29 cellular contexts compared by ENCODE assay signal in genomic region chr16:24908716-24909115, GRCh38.
"Had no signal": no experiment of that assay in that cellular context is flagged by ENCODE, and none has a peak within 500 bp of the region (broad histone marks: within the 10 kb centered on the region; RNA-seq: fewer than 3 reads in every experiment).

No MANE protein-coding gene starts in this region.

- ATAC-seq: naive thymus-derived CD4-positive, alpha-beta T cell; natural killer cell; right lobe of liver; stimulated activated effector memory CD8-positive, alpha-beta T cell treated with anti-CD3 and anti-CD28 coated beads, Interleukin-12 subunit alpha, Interleukin-12 subunit beta, amount 100 ng/mL, for 72 hours; stimulated activated naive B cell treated with anti-CD40 and anti-IgM and Interleukin-4, amounts not matched to agents 10 μg/mL and 1 μg/mL and 100 μg/mL, for 72 hours; upper lobe of right lung had no signal

- H3K4me3 Mint-ChIP-seq: naive thymus-derived CD4-positive, alpha-beta T cell; natural killer cell; nephron; neural progenitor cell; stimulated activated effector memory CD8-positive, alpha-beta T cell treated with anti-CD3 and anti-CD28 coated beads, Interleukin-12 subunit alpha, Interleukin-12 subunit beta, amount 100 ng/mL, for 72 hours; stimulated activated naive B cell treated with anti-CD40 and anti-IgM and Interleukin-4, amounts not matched to agents 10 μg/mL and 1 μg/mL and 100 μg/mL, for 72 hours; stimulated activated naive CD8-positive, alpha-beta T cell treated with anti-CD3 and anti-CD28 coated beads, Interleukin-15, Interleukin-2, amounts not matched to agents 100 ng/mL and 50 ng/mL, for 24 hours; type B pancreatic cell had no signal

- H3K4me1 Mint-ChIP-seq: nephron; stimulated activated effector memory CD8-positive, alpha-beta T cell treated with anti-CD3 and anti-CD28 coated beads, Interleukin-12 subunit alpha, Interleukin-12 subunit beta, amount 100 ng/mL, for 72 hours; stimulated activated naive B cell treated with anti-CD40 and anti-IgM and Interleukin-4, amounts not matched to agents 10 μg/mL and 1 μg/mL and 100 μg/mL, for 72 hours had no signal

- H3K36me3 ChIP-seq: neural progenitor cell, ovary, prostate gland, right atrium auricular region, right lobe of liver, stomach, thoracic aorta, thyroid gland, upper lobe of right lung, uterus had no signal

- H3K27me3 ChIP-seq: neural progenitor cell, ovary, right atrium auricular region, right lobe of liver, stomach, thyroid gland, tibial nerve, upper lobe of right lung, uterus had no signal

- DNase-seq: naive thymus-derived CD4-positive, alpha-beta T cell; natural killer cell; occipital lobe; ovary; posterior cingulate gyrus; retina; right lobe of liver; stimulated activated CD4-positive, alpha-beta T cell treated with anti-CD3 and anti-CD28 coated beads, Interleukin-15, amount 100 ng/mL, for 24 hours; stimulated activated CD4-positive, alpha-beta T cell treated with anti-CD3 and anti-CD28 coated beads, Interleukin-2, amount 100 ng/mL, for 24 hours; stimulated activated CD4-positive, alpha-beta T cell treated with anti-CD3 and anti-CD28 coated beads, Interleukin-2, amount 100 ng/mL, for 48 hours; stimulated activated CD4-positive, alpha-beta T cell treated with anti-CD3 and anti-CD28 coated beads, Interleukin-4, amount 100 ng/mL, for 24 hours; stimulated activated naive B cell treated with anti-CD40 and anti-IgM and Interleukin-4, amounts not matched to agents 10 μg/mL and 1 μg/mL and 100 μg/mL, for 72 hours; stimulated activated naive CD4-positive, alpha-beta T cell treated with Interleukin-2 at 50 U/mL for 16 hours; stomach; upper lobe of right lung; uterus had no signal

- H3K4me2 ChIP-seq: neural progenitor cell, smooth muscle cell had no signal

- H3K4me3 ChIP-seq: neural progenitor cell, ovary, prostate gland, right atrium auricular region, right lobe of liver, skin epidermis, smooth muscle cell, stomach, thoracic aorta, thyroid gland, tibial nerve, upper lobe of right lung, uterus had no signal

- H3K9me3 ChIP-seq: ovary, prostate gland, right atrium auricular region, right lobe of liver, stomach, thoracic aorta, thyroid gland, tibial nerve, upper lobe of right lung, uterus had no signal

- H3K79me2 ChIP-seq: parathyroid adenoma had no signal

- H3K9ac ChIP-seq: neural progenitor cell, parathyroid adenoma had no signal

- H3K36me3 Mint-ChIP-seq: naive thymus-derived CD4-positive, alpha-beta T cell; natural killer cell; neural progenitor cell; stimulated activated effector memory CD8-positive, alpha-beta T cell treated with anti-CD3 and anti-CD28 coated beads, Interleukin-12 subunit alpha, Interleukin-12 subunit beta, amount 100 ng/mL, for 72 hours; type B pancreatic cell had no signal

- H3K27me3 Mint-ChIP-seq: stimulated activated naive B cell treated with anti-CD40 and anti-IgM and Interleukin-4, amounts not matched to agents 10 μg/mL and 1 μg/mL and 100 μg/mL, for 72 hours; type B pancreatic cell had no signal

- H3K27ac ChIP-seq: neural progenitor cell, ovary, parathyroid adenoma, prostate gland, right atrium auricular region, right lobe of liver, skin epidermis, stomach, thoracic aorta, thyroid gland, tibial nerve, upper lobe of right lung, uterus had no signal

- H3K4me1 ChIP-seq: neural progenitor cell, parathyroid adenoma, prostate gland, right atrium auricular region, right lobe of liver, stomach, thyroid gland, upper lobe of right lung, uterus had no signal

- H2AFZ ChIP-seq: neural progenitor cell, parathyroid adenoma had no signal

- H3K27ac Mint-ChIP-seq: naive thymus-derived CD4-positive, alpha-beta T cell; natural killer cell; nephron; neural progenitor cell; stimulated activated effector memory CD8-positive, alpha-beta T cell treated with anti-CD3 and anti-CD28 coated beads, Interleukin-12 subunit alpha, Interleukin-12 subunit beta, amount 100 ng/mL, for 72 hours; stimulated activated naive CD8-positive, alpha-beta T cell treated with anti-CD3 and anti-CD28 coated beads, Interleukin-15, Interleukin-2, amounts not matched to agents 100 ng/mL and 50 ng/mL, for 24 hours; type B pancreatic cell had no signal
